ENCODE assay signal across 2 cellular contexts in the genomic region with DNA sequence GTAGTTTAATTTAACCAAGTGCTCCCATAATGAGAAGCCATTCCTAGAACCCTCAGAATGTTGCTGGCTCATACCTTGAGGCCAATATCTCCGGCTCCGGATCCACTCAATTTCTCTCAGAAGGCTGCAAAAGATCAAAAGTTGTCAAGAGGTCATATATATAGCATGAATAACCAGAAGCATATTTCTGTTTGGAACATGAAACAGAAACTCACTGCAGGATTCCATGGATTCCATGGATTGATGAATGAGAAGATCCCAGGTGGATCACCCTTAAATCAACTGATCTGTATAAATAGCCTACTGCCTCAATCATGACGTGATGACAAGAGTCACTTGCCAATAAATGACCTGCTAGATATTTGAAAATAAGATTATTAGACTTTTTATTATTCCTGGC.
TF ChIP-seq lines count a peak whose summit lies in the region.

No MANE protein-coding gene starts in this region.

TF ChIP-seq in SK-N-SH, 30 proteins besides CTCF, POLR2A, EP300 and RAD21 (continued from another document):
- TF ChIP-seq, protein P1, sequence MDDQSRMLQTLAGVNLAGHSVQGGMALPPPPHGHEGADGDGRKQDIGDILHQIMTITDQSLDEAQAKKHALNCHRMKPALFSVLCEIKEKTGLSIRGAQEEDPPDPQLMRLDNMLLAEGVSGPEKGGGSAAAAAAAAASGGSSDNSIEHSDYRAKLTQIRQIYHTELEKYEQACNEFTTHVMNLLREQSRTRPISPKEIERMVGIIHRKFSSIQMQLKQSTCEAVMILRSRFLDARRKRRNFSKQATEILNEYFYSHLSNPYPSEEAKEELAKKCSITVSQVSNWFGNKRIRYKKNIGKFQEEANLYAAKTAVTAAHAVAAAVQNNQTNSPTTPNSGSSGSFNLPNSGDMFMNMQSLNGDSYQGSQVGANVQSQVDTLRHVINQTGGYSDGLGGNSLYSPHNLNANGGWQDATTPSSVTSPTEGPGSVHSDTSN (IDR thresholded peaks at IDR 0.05), result peak; percentile 44
- no peak for TF ChIP-seq YY1 (IDR thresholded peaks at IDR 0.05; ENCODE audit: low read depth)
- TF ChIP-seq GATA2 (CRISPR knock-in tag; IDR thresholded peaks at IDR 0.05), result no peak
- TF ChIP-seq TEAD4 (IDR thresholded peaks at IDR 0.05; ENCODE audit: borderline replicate concordance, insufficient read depth), result peak; percentile 51; the same call in 1 of the 2 replicates
- TF ChIP-seq, protein P2, sequence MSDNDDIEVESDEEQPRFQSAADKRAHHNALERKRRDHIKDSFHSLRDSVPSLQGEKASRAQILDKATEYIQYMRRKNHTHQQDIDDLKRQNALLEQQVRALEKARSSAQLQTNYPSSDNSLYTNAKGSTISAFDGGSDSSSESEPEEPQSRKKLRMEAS (IDR thresholded peaks at IDR 0.05; ENCODE audit: low read depth), result no peak
- no peak for TF ChIP-seq GABPA (IDR thresholded peaks at IDR 0.05; ENCODE audit: low read depth)
- no peak for TF ChIP-seq SIN3A (IDR thresholded peaks at IDR 0.05; ENCODE audit: borderline replicate concordance, low read depth, low read length)
- TF ChIP-seq TCF12 (IDR thresholded peaks at IDR 0.05), result peak; percentile 72

TF ChIP-seq in SK-N-SH treated with all-trans-retinoic acid at 6 μM for 48 hours, 23 proteins besides CTCF, POLR2A, EP300 and RAD21 (continued from another document):
- TF ChIP-seq, protein P3, sequence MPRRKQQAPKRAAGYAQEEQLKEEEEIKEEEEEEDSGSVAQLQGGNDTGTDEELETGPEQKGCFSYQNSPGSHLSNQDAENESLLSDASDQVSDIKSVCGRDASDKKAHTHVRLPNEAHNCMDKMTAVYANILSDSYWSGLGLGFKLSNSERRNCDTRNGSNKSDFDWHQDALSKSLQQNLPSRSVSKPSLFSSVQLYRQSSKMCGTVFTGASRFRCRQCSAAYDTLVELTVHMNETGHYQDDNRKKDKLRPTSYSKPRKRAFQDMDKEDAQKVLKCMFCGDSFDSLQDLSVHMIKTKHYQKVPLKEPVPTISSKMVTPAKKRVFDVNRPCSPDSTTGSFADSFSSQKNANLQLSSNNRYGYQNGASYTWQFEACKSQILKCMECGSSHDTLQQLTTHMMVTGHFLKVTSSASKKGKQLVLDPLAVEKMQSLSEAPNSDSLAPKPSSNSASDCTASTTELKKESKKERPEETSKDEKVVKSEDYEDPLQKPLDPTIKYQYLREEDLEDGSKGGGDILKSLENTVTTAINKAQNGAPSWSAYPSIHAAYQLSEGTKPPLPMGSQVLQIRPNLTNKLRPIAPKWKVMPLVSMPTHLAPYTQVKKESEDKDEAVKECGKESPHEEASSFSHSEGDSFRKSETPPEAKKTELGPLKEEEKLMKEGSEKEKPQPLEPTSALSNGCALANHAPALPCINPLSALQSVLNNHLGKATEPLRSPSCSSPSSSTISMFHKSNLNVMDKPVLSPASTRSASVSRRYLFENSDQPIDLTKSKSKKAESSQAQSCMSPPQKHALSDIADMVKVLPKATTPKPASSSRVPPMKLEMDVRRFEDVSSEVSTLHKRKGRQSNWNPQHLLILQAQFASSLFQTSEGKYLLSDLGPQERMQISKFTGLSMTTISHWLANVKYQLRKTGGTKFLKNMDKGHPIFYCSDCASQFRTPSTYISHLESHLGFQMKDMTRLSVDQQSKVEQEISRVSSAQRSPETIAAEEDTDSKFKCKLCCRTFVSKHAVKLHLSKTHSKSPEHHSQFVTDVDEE (CRISPR knock-in tag; IDR thresholded peaks at IDR 0.05), result no peak
- TF ChIP-seq ZNF8 (CRISPR knock-in tag; IDR thresholded peaks at IDR 0.05) (no peak), ZFP3 (CRISPR knock-in tag; IDR thresholded peaks at IDR 0.05) (no peak), SNAI2 (CRISPR knock-in tag; IDR thresholded peaks at IDR 0.05) (no peak), GLIS3 (CRISPR knock-in tag; IDR thresholded peaks at IDR 0.05) (no peak), ESRRG (CRISPR knock-in tag; IDR thresholded peaks at IDR 0.05) (no peak), PPARA (CRISPR knock-in tag; IDR thresholded peaks at IDR 0.05; ENCODE audit: borderline replicate concordance) (no peak), ISL1 (CRISPR knock-in tag; IDR thresholded peaks at IDR 0.05) (no peak; the same call in 1 of the 2 replicates), BACH2 (CRISPR knock-in tag; IDR thresholded peaks at IDR 0.05; ENCODE audit: borderline replicate concordance) (no peak)
- TF ChIP-seq, protein P4, sequence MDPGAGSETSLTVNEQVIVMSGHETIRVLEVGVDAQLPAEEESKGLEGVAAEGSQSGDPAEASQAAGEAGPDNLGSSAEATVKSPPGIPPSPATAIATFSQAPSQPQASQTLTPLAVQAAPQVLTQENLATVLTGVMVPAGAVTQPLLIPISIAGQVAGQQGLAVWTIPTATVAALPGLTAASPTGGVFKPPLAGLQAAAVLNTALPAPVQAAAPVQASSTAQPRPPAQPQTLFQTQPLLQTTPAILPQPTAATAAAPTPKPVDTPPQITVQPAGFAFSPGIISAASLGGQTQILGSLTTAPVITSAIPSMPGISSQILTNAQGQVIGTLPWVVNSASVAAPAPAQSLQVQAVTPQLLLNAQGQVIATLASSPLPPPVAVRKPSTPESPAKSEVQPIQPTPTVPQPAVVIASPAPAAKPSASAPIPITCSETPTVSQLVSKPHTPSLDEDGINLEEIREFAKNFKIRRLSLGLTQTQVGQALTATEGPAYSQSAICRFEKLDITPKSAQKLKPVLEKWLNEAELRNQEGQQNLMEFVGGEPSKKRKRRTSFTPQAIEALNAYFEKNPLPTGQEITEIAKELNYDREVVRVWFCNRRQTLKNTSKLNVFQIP (CRISPR knock-in tag; IDR thresholded peaks at IDR 0.05; ENCODE audit: borderline replicate concordance, low read depth), result no peak
- TF ChIP-seq, protein P5, sequence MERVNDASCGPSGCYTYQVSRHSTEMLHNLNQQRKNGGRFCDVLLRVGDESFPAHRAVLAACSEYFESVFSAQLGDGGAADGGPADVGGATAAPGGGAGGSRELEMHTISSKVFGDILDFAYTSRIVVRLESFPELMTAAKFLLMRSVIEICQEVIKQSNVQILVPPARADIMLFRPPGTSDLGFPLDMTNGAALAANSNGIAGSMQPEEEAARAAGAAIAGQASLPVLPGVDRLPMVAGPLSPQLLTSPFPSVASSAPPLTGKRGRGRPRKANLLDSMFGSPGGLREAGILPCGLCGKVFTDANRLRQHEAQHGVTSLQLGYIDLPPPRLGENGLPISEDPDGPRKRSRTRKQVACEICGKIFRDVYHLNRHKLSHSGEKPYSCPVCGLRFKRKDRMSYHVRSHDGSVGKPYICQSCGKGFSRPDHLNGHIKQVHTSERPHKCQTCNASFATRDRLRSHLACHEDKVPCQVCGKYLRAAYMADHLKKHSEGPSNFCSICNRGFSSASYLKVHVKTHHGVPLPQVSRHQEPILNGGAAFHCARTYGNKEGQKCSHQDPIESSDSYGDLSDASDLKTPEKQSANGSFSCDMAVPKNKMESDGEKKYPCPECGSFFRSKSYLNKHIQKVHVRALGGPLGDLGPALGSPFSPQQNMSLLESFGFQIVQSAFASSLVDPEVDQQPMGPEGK (CRISPR knock-in tag; IDR thresholded peaks at IDR 0.05; ENCODE audit: borderline replicate concordance), result no peak
